In the genomic region with DNA sequence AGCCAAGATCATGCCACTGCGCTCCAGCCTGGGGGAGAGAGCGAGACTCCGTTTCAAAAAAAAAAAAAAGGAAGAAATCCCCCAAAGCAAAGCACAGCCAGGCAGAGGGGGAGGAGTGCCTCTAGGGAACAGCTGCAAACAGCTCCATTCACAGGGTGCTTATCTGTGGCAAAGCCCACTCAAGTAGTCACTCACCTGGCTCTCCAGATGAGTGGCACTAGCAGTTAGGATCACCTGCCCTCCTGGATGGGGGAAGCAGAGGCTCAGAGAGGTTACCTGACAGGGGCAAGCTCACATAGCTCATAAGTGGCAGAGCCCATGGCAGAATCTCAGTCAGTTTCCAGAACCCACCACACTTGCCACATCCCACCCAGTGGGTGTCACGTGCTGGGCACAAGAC, we compare ENCODE assay signal across 18 cellular contexts. TPM values are rescaled to one million over a fixed set of nuclear protein-coding genes. Genes with fewer than 3 reads are reported as not detected.
DNase-seq lines count a peak whose midpoint lies in the region; ATAC-seq, FAIRE-seq and TF ChIP-seq lines count a peak whose summit lies in the region.
"Had no signal": no experiment of that assay in that cellular context is flagged by ENCODE, and none has a peak within 500 bp of the region (broad histone marks: within the 10 kb centered on the region; RNA-seq: fewer than 3 reads in every experiment).

No MANE protein-coding gene starts in this region.

- H3K9ac ChIP-seq in BLaER1: no peak overlapping the region
- no peak overlapping the region for H3K9ac ChIP-seq in HepG2 (ENCODE audit: insufficient read depth, low read depth, low read length)

- TF ChIP-seq EP300 in HepG2 (IDR thresholded peaks at IDR 0.05; ENCODE audit: low read depth in 2 of 2, low read length in 2 of 2) (no peak), HepG2 (CRISPR knock-in tag; IDR thresholded peaks at IDR 0.05; ENCODE audit: borderline replicate concordance) (no peak)

- DNase-seq in NCI-H1105 treated with DMSO at 0.1 percent for 48 hours (lab: John Stamatoyannopoulos, UW) (peak; percentile 93), NCI-H2196 treated with DMSO at 0.1 percent for 48 hours (lab: John Stamatoyannopoulos, UW; ENCODE audit: unreplicated experiment) (peak; percentile 19), left colon (peak in 1 of 2 donors; percentile 28), brain microvascular endothelial cell (no peak), GM13977 (ENCODE audit: low spot score) (no peak), HepG2 (ENCODE audit: low spot score) (no peak)
- DNase-seq: activated CD8-positive, alpha-beta T cell treated with anti-CD3 and anti-CD28 coated beads for 36 hours; activated naive CD8-positive, alpha-beta T cell treated with anti-CD3 and anti-CD28 coated beads, Interleukin-2, amount 10 ng/mL, durations not matched to agents 7 days and 5 days; activated T-cell treated with anti-CD3 and anti-CD28 coated beads, Interleukin-2, amount 50 U/mL, for 48 hours; esophagus squamous epithelium; glutamatergic neuron; mesendoderm; stimulated activated naive CD4-positive, alpha-beta T cell; T-helper 2 cell had no signal

- intact Hi-C loops in left colon (cut with DNase I, micrococcal nuclease) (no loop called here), HepG2 (cut with micrococcal nuclease; ENCODE audit: unreplicated experiment) (no loop called here)

- no peaks in the 10 kb centered on the region; the same call in 1 of the 2 replicates for H3K9me3 ChIP-seq in BLaER1
- H3K9me3 ChIP-seq in HepG2 (ENCODE audit: low read length): no peaks in the 10 kb centered on the region
- H3K9me3 ChIP-seq: esophagus squamous epithelium had no signal

- POLR2A ChIA-PET in HepG2 (lab: Yijun Ruan, JAX): no interaction called here

- ATAC-seq in left colon (peak; percentile 0), GM21529 (IDR thresholded peaks at IDR 0.05; ENCODE audit: unreplicated experiment) (no peak), HepG2 (no peak)
- ATAC-seq: activated CD8-positive, alpha-beta T cell treated with anti-CD3 and anti-CD28 coated beads for 36 hours; WTC11 had no signal

- no peaks in the 10 kb centered on the region for H3K27me3 ChIP-seq in BLaER1
- H3K27me3 ChIP-seq in brain microvascular endothelial cell (replicated peaks): peaks cover 2% of the 10 kb centered on the region
- peaks cover 6 to 48% of the 10 kb centered on the region in 2 experiments for H3K27me3 ChIP-seq in HepG2 (ENCODE audit: control insufficient read depth in 1 of 2, insufficient read depth in 2 of 2, low read length in 2 of 2)
- H3K27me3 ChIP-seq: cardiac muscle cell, esophagus squamous epithelium had no signal

- H3K27ac ChIP-seq in BLaER1 (no peak overlapping the region), brain microvascular endothelial cell (no peak overlapping the region), HepG2 (ENCODE audit: extremely low read length, insufficient read depth, low read length) (no peak overlapping the region)
- H3K27ac ChIP-seq: cardiac muscle cell, esophagus squamous epithelium had no signal

- in situ Hi-C loops in brain microvascular endothelial cell (cut with HindIII; ENCODE audit: low pct_ligation_motif_present, low sequenced_read_pairs) (no loop called here), GM13977 (cut with MboI; ENCODE audit: low pct_unique_long_range_greater_than_20kb, low sequenced_read_pairs, unreplicated experiment) (no loop called here), HepG2 (cut with HindIII; ENCODE audit: extremely low pct_ligation_motif_present, low pct_unique_long_range_greater_than_20kb) (no loop called here)

- H4K20me1 ChIP-seq in BLaER1 (no peaks in the 10 kb centered on the region), HepG2 (ENCODE audit: insufficient read depth, low read length) (no peaks in the 10 kb centered on the region)

- no peak for TF ChIP-seq RAD21 in HepG2 (CRISPR knock-in tag; IDR thresholded peaks at IDR 0.05)

- TF ChIP-seq POLR2A in HepG2 (IDR thresholded peaks at IDR 0.05; ENCODE audit: insufficient read depth in 1 of 2, low read depth in 2 of 2, low read length in 2 of 2): no peak

- H2AFZ ChIP-seq in HepG2 (ENCODE audit: low read length): no peak overlapping the region

- CTCF ChIA-PET in HepG2 (lab: Yijun Ruan, JAX; ENCODE audit: low intra/inter-chr PET ratio, low total read pairs): no interaction called here

- no peak for TF ChIP-seq CTCF in brain microvascular endothelial cell (IDR thresholded peaks at IDR 0.05; ENCODE audit: low read depth, low read length, missing control alignments)
- no peak for TF ChIP-seq CTCF in GM13977 (IDR thresholded peaks at IDR 0.05; ENCODE audit: extremely low read depth, insufficient read depth, missing control alignments)
- no peak for TF ChIP-seq CTCF in HepG2 (CRISPR knock-in tag; IDR thresholded peaks at IDR 0.05)

- no TSS peak for BruUV-seq in HepG2 (replicated peaks; lab: Mats Ljungman, UMichigan)

- H3K4me2 ChIP-seq in BLaER1 (peak overlapping the region; percentile 8), HepG2 (ENCODE audit: low read depth, low read length) (no peak overlapping the region)

- no peaks in the 10 kb centered on the region for H3K36me3 ChIP-seq in BLaER1
- H3K36me3 ChIP-seq in brain microvascular endothelial cell (replicated peaks): no peaks in the 10 kb centered on the region
- no peaks in the 10 kb centered on the region for H3K36me3 ChIP-seq in HepG2 (replicated peaks in 1 of 2; ENCODE audit: control insufficient read depth in 1 of 2, insufficient read depth in 2 of 2, low read length in 2 of 2)
- H3K36me3 ChIP-seq: cardiac muscle cell had no signal

- H3K4me1 ChIP-seq in BLaER1 (peaks cover 20% of the 10 kb centered on the region), HepG2 (ENCODE audit: insufficient read depth, low read length) (no peaks in the 10 kb centered on the region)

- 28% methylated on average over 4 of the region's 4 CpGs for WGBS in HepG2 (ENCODE audit: low lambda C conversion rate)

- no peak for FAIRE-seq in HepG2 (lab: Jason Lieb, UNC)

- H3K4me3 ChIP-seq in BLaER1: no peak overlapping the region
- H3K4me3 ChIP-seq in brain microvascular endothelial cell (ENCODE audit: low read depth, low read length): no peak overlapping the region
- H3K4me3 ChIP-seq in HepG2 (replicated peaks in 1 of 3; ENCODE audit: insufficient read depth in 1 of 3, low read depth in 2 of 3, low read length in 3 of 3): no peak overlapping the region
- H3K4me3 ChIP-seq: cardiac muscle cell, esophagus squamous epithelium had no signal

- no peaks in the 10 kb centered on the region for H3K79me2 ChIP-seq in HepG2 (ENCODE audit: insufficient read depth, low read length)

TF ChIP-seq in HepG2, 621 proteins besides CTCF, POLR2A, EP300 and RAD21 (continues in another document):
- TF ChIP-seq, protein P1, sequence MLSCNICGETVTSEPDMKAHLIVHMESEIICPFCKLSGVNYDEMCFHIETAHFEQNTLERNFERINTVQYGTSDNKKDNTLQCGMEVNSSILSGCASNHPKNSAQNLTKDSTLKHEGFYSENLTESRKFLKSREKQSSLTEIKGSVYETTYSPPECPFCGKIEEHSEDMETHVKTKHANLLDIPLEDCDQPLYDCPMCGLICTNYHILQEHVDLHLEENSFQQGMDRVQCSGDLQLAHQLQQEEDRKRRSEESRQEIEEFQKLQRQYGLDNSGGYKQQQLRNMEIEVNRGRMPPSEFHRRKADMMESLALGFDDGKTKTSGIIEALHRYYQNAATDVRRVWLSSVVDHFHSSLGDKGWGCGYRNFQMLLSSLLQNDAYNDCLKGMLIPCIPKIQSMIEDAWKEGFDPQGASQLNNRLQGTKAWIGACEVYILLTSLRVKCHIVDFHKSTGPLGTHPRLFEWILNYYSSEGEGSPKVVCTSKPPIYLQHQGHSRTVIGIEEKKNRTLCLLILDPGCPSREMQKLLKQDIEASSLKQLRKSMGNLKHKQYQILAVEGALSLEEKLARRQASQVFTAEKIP (CRISPR knock-in tag; IDR thresholded peaks at IDR 0.05; ENCODE audit: borderline replicate concordance): no peak
- TF ChIP-seq MIXL1 (CRISPR knock-in tag; IDR thresholded peaks at IDR 0.05) (no peak), KAT2B (IDR thresholded peaks at IDR 0.05; ENCODE audit: borderline replicate concordance, low read depth, low read length) (no peak)

RNA-seq across cellular contexts. Expression of a gene that starts 30.3 kb away (rescaled TPM):
- total RNA-seq in left colon (100 to 1,000 TPM; 106 to 149 TPM), HepG2 (2016; rRNA removed; fragmentation: Illumina TruSeq; extraction: Trizol) (not detected in 2 replicates)
- not detected in 2 replicates for total RNA-seq in HepG2 (2016; cell fraction: cytosol; rRNA removed; fragmentation: Illumina TruSeq; extraction: Trizol; ENCODE audit: low read depth)
- total RNA-seq in HepG2 (2016; cell fraction: insoluble cytoplasmic fraction; rRNA removed; fragmentation: Illumina TruSeq; extraction: Trizol): not detected in 2 replicates
- total RNA-seq in HepG2 (2016; cell fraction: membrane; rRNA removed; fragmentation: Illumina TruSeq; extraction: Trizol): not detected in 2 replicates
- total RNA-seq in HepG2 (2016; cell fraction: nucleus; rRNA removed; fragmentation: Illumina TruSeq; extraction: Trizol): not detected in 2 replicates
- polyA plus RNA-seq in HepG2 (2011; rRNA removed): under 0.01 and 0.01 TPM in 2 replicates
- polyA plus RNA-seq in HepG2 (2011; cell fraction: cytosol; rRNA removed): under 0.01 TPM in 2 replicates
- 0.02 TPM in 2 replicates for polyA plus RNA-seq in HepG2 (2011; cell fraction: nucleus; rRNA removed)
- not detected in 2 replicates for polyA plus RNA-seq in HepG2 (2012)
- polyA plus RNA-seq in HepG2 (2016; cell fraction: cytosol; fragmentation: Illumina TruSeq; extraction: Trizol; ENCODE audit: low read depth): not detected in 2 replicates
- polyA plus RNA-seq in HepG2 (2016; cell fraction: insoluble cytoplasmic fraction; fragmentation: Illumina TruSeq; extraction: Trizol; ENCODE audit: low read depth): not detected in 2 replicates
- not detected in 2 replicates for polyA plus RNA-seq in HepG2 (2016; cell fraction: membrane; fragmentation: Illumina TruSeq; extraction: Trizol; ENCODE audit: low read depth)
- polyA plus RNA-seq in HepG2 (2016; cell fraction: nucleus; fragmentation: Illumina TruSeq; extraction: Trizol; ENCODE audit: insufficient read depth, low read depth): not detected in 2 replicates
- 0.49 TPM in 1 of 2 replicates, not detected in the other for polyA minus RNA-seq in HepG2 (2011; rRNA and poly(A)+ RNA removed; ENCODE audit: low replicate concordance)
- polyA minus RNA-seq in HepG2 (2011; cell fraction: cytosol; rRNA and poly(A)+ RNA removed): not detected in 2 replicates
- not detected in 2 replicates for polyA minus RNA-seq in HepG2 (2011; cell fraction: nucleus; rRNA and poly(A)+ RNA removed)
- total RNA-seq: cardiac muscle cell had no signal

Comparison
In these comparisons a context has a peak if more than half of its experiments do, and no peak if none do; other contexts are left out.
1. DNase-seq: peak in NCI-H1105 treated with DMSO at 0.1 percent for 48 hours (single experiment) and NCI-H2196 treated with DMSO at 0.1 percent for 48 hours (single experiment); none in brain microvascular endothelial cell (single experiment), GM13977 (single experiment) and HepG2 (single experiment).
2. RNA of a gene that starts 30.3 kb away (total RNA-seq): 106 to 149 TPM in left colon; not detected in HepG2; every median in the first group is over 100 times any median in the second.